6 cellular contexts compared by ENCODE assay signal in genomic region chr9:34611251-34611810, GRCh38. TPM values are rescaled to one million over a fixed set of nuclear protein-coding genes. Genes with fewer than 3 reads are reported as not detected.
A peak's percentile ranks its signal among the peaks of the same experiment; 100 is the strongest.
DNase-seq lines count a peak whose midpoint lies in the region; ATAC-seq and TF ChIP-seq lines count a peak whose summit lies in the region.

No MANE protein-coding gene starts in this region.

- peak overlapping the region; percentile 85 for H3K4me3 ChIP-seq in BLaER1
- peak overlapping the region; percentile 94 for H3K4me3 ChIP-seq in Jurkat, Clone E6-1 (ENCODE audit: low read length)
- peak overlapping the region; percentile 49 to 81 (median 56) for H3K4me3 ChIP-seq in spleen

- H3K27me3 ChIP-seq in BLaER1, result no peaks in the 10 kb centered on the region
- no peaks in the 10 kb centered on the region for H3K27me3 ChIP-seq in spleen (replicated peaks in 1 of 7)

- DNase-seq in Jurkat, Clone E6-1 (ENCODE audit: low read depth, low spot score), result no peak
- DNase-seq in spleen (no peak), GF-D8 (lab: John Stamatoyannopoulos, UW) (no peak), NCI-H2196 (lab: John Stamatoyannopoulos, UW; ENCODE audit: unreplicated experiment) (no peak)

- peak overlapping the region; percentile 92 for H3K4me2 ChIP-seq in BLaER1

- no peak for TF ChIP-seq CTCF in spleen (IDR thresholded peaks at IDR 0.05 in 8 of 11, conservative IDR thresholded peaks at IDR 0.05 in 3 of 11)

- WGBS in spleen, 5 donors, result 65 to 74% (median 70%) methylated on average over 6 to 10 of the region's 10 CpGs

- intact Hi-C loops in spleen (cut with DNase I; ENCODE audit: low total_unique reads), result loop anchor here (5.0 kb wide), 1 partner anchor 154 kb away; the partner anchor contains the start of genes DNAI1 and FAM219A

- peak overlapping the region; percentile 96 for H3K27ac ChIP-seq in BLaER1
- peak overlapping the region; percentile 80 to 90 (median 87) for H3K27ac ChIP-seq in spleen

- H3K36me3 ChIP-seq in BLaER1 (peaks cover 19% of the 10 kb centered on the region; the same call in 1 of the 2 replicates), spleen (peaks cover 0 to 30% (median 23%) of the 10 kb centered on the region in 6 donors)

- H3K4me1 ChIP-seq in BLaER1 (peaks cover 20% of the 10 kb centered on the region), spleen (peaks cover 3 to 34% (median 26%) of the 10 kb centered on the region in 6 donors)

- peak; percentile 39 for ATAC-seq in esophagus mucosa

- peak overlapping the region; percentile 96 for H3K9ac ChIP-seq in BLaER1

- H3K9me3 ChIP-seq in BLaER1, result no peaks in the 10 kb centered on the region
- no peaks in the 10 kb centered on the region for H3K9me3 ChIP-seq in spleen

- no peaks in the 10 kb centered on the region for H4K20me1 ChIP-seq in BLaER1

- TF ChIP-seq POLR2A in spleen (IDR thresholded peaks at IDR 0.05), result no peak

RNA-seq across cellular contexts. Expression of gene RPP25L, which starts 0.6 kb away (rescaled TPM):
- 49.5 TPM for polyA plus RNA-seq in Jurkat, Clone E6-1 (2012; ENCODE audit: insufficient read depth, insufficient read length)
- total RNA-seq in esophagus mucosa (26.3 TPM), spleen (10 to 100 TPM; 16.8 to 36.1 (median 21.5) TPM)
- polyA plus RNA-seq in spleen, result 10 to 100 TPM; 32.5 to 54.1 (median 46.7) TPM

RNA-seq across cellular contexts. Expression of gene DCTN3, which starts 9.0 kb away (rescaled TPM):
- polyA plus RNA-seq in Jurkat, Clone E6-1 (2012; ENCODE audit: insufficient read depth, insufficient read length), result 143 TPM
- total RNA-seq in esophagus mucosa (120 TPM), spleen (10 to 100 TPM; 43.8 to 64.1 (median 52.1) TPM)
- polyA plus RNA-seq in spleen, result 10 to 100 TPM; 59.3 to 79.8 (median 75.9) TPM

RNA-seq across cellular contexts. Expression of gene ARID3C, which starts 17.5 kb away (rescaled TPM):
- not detected for polyA plus RNA-seq in Jurkat, Clone E6-1 (2012; ENCODE audit: insufficient read depth, insufficient read length)
- total RNA-seq in esophagus mucosa (not detected), spleen (not detected)
- not detected for polyA plus RNA-seq in spleen

RNA-seq across cellular contexts. Expression of gene CNTFR, which starts 21.8 kb away (rescaled TPM):
- polyA plus RNA-seq in Jurkat, Clone E6-1 (2012; ENCODE audit: insufficient read depth, insufficient read length), result 2.0 TPM
- total RNA-seq in esophagus mucosa (not detected), spleen (10 to 100 TPM in 5 of 7 donors, 1 to 10 TPM in 2; 6.6 to 46.8 (median 26.3) TPM)
- 1 to 10 TPM; 2.8 to 7.7 (median 3.1) TPM for polyA plus RNA-seq in spleen

RNA-seq across cellular contexts. Expression of gene SIGMAR1, which starts 26.3 kb away (rescaled TPM):
- polyA plus RNA-seq in Jurkat, Clone E6-1 (2012; ENCODE audit: insufficient read depth, insufficient read length), result 183 TPM
- total RNA-seq in esophagus mucosa, result 56.3 TPM
- 10 to 100 TPM; 24.1 to 39.7 (median 28.4) TPM for total RNA-seq in spleen
- 10 to 100 TPM; 19.4 to 31.1 (median 24.4) TPM for polyA plus RNA-seq in spleen
